16 cellular contexts compared by ENCODE assay signal in genomic region chr14:90402009-90402408, GRCh38. TPM values are rescaled to one million over a fixed set of nuclear protein-coding genes. Genes with fewer than 3 reads are reported as not detected.
DNase-seq lines count a peak whose midpoint lies in the region; ATAC-seq and TF ChIP-seq lines count a peak whose summit lies in the region.
"Had no signal": no experiment of that assay in that cellular context is flagged by ENCODE, and none has a peak within 500 bp of the region (broad histone marks: within the 10 kb centered on the region; RNA-seq: fewer than 3 reads in every experiment).

No MANE protein-coding gene starts in this region.

- H3K4me3 ChIP-seq in lower lobe of right lung: no peak overlapping the region
- H3K4me3 ChIP-seq: heart left ventricle had no signal

- no peak for DNase-seq in activated naive CD4-positive, alpha-beta T cell (lab: John Stamatoyannopoulos, UW)
- DNase-seq in activated CD8-positive, alpha-beta T cell treated with anti-CD3 and anti-CD28 coated beads for 36 hours: peak; percentile 51
- DNase-seq in lower lobe of right lung: no peak
- DNase-seq: GOT3; heart left ventricle; NCI-H1048; NCI-H226; nucleus accumbens; PC-3; stimulated activated CD4-positive, alpha-beta T cell treated with anti-CD3 and anti-CD28 coated beads, Interleukin-15, amount 100 ng/mL, for 24 hours had no signal

- peak overlapping the region; percentile 13 for H3K27ac ChIP-seq in lower lobe of right lung
- peak overlapping the region; percentile 19 for H3K27ac ChIP-seq in temporal lobe (ENCODE audit: low read depth, low read length)

- no peaks in the 10 kb centered on the region for H3K27me3 ChIP-seq in lower lobe of right lung (ENCODE audit: low read depth)
- H3K27me3 ChIP-seq: heart left ventricle had no signal

- no peak for TF ChIP-seq CTCF in activated CD8-positive, alpha-beta T cell treated with anti-CD3 and anti-CD28 coated beads for 36 hours (IDR thresholded peaks at IDR 0.05)
- no peak for TF ChIP-seq CTCF in lower lobe of right lung (IDR thresholded peaks at IDR 0.05)

- no peaks in the 10 kb centered on the region for H3K9me3 ChIP-seq in lower lobe of right lung
- H3K9me3 ChIP-seq: heart left ventricle had no signal

- peaks cover 72% of the 10 kb centered on the region for H3K4me1 Mint-ChIP-seq in activated naive CD4-positive, alpha-beta T cell treated with anti-CD3 and anti-CD28 coated beads, Interleukin-2, amount 50 U/mL, for 24 hours
- H3K4me1 Mint-ChIP-seq in activated CD8-positive, alpha-beta T cell treated with anti-CD3 and anti-CD28 coated beads for 36 hours (ENCODE audit: low read depth): peaks cover 71% of the 10 kb centered on the region

- intact Hi-C loops in activated CD8-positive, alpha-beta T cell treated with anti-CD3 and anti-CD28 coated beads for 36 hours (cut with micrococcal nuclease): loop anchor here (5.0 kb wide), 1 partner anchor 295 kb away; no protein-coding TSS in a partner anchor
- intact Hi-C loops in lower lobe of right lung (cut with DNase I): no loop called here

- no peak for ATAC-seq in activated CD8-positive, alpha-beta T cell treated with anti-CD3 and anti-CD28 coated beads for 36 hours
- ATAC-seq in lower lobe of right lung (no peak), HG02759 (IDR thresholded peaks at IDR 0.05; ENCODE audit: unreplicated experiment) (no peak), HG03571 (IDR thresholded peaks at IDR 0.05; ENCODE audit: unreplicated experiment) (no peak), HG03442 (IDR thresholded peaks at IDR 0.05; ENCODE audit: unreplicated experiment) (no peak)
- ATAC-seq: heart left ventricle, left lobe of liver, PC-3 had no signal

- no peaks in the 10 kb centered on the region for H3K9me3 Mint-ChIP-seq in activated naive CD4-positive, alpha-beta T cell treated with anti-CD3 and anti-CD28 coated beads, Interleukin-2, amount 50 U/mL, for 24 hours
- no peaks in the 10 kb centered on the region for H3K9me3 Mint-ChIP-seq in activated CD8-positive, alpha-beta T cell treated with anti-CD3 and anti-CD28 coated beads for 36 hours

- peaks cover 71% of the 10 kb centered on the region for H3K36me3 ChIP-seq in lower lobe of right lung

- peak overlapping the region; percentile 93 for H3K27ac Mint-ChIP-seq in activated naive CD4-positive, alpha-beta T cell treated with anti-CD3 and anti-CD28 coated beads, Interleukin-2, amount 50 U/mL, for 24 hours
- peak overlapping the region; percentile 99 for H3K27ac Mint-ChIP-seq in activated CD8-positive, alpha-beta T cell treated with anti-CD3 and anti-CD28 coated beads for 36 hours

- POLR2A ChIA-PET in activated CD8-positive, alpha-beta T cell treated with anti-CD3 and anti-CD28 coated beads for 36 hours (lab: Charles Lee): interaction anchor here (0.6 to 15.4 kb wide), 4 partner anchors 11 to 64 kb away, joined by 3 to 365 read pairs (median 5); no protein-coding TSS in a partner anchor

- H3K4me3 Mint-ChIP-seq in activated naive CD4-positive, alpha-beta T cell treated with anti-CD3 and anti-CD28 coated beads, Interleukin-2, amount 50 U/mL, for 24 hours: peak overlapping the region; percentile 63
- H3K4me3 Mint-ChIP-seq in activated CD8-positive, alpha-beta T cell treated with anti-CD3 and anti-CD28 coated beads for 36 hours: peak overlapping the region; percentile 20

- H3K4me1 ChIP-seq in lower lobe of right lung: peaks cover 53% of the 10 kb centered on the region

- H3K36me3 Mint-ChIP-seq in activated naive CD4-positive, alpha-beta T cell treated with anti-CD3 and anti-CD28 coated beads, Interleukin-2, amount 50 U/mL, for 24 hours: peaks cover 34% of the 10 kb centered on the region
- H3K36me3 Mint-ChIP-seq in activated CD8-positive, alpha-beta T cell treated with anti-CD3 and anti-CD28 coated beads for 36 hours (ENCODE audit: low read depth): peaks cover 76% of the 10 kb centered on the region

- no peaks in the 10 kb centered on the region for H3K27me3 Mint-ChIP-seq in activated naive CD4-positive, alpha-beta T cell treated with anti-CD3 and anti-CD28 coated beads, Interleukin-2, amount 50 U/mL, for 24 hours
- H3K27me3 Mint-ChIP-seq in activated CD8-positive, alpha-beta T cell treated with anti-CD3 and anti-CD28 coated beads for 36 hours: no peaks in the 10 kb centered on the region

- CTCF ChIA-PET in activated CD8-positive, alpha-beta T cell treated with anti-CD3 and anti-CD28 coated beads for 36 hours (lab: Charles Lee): interaction anchor here (0.8 to 5.5 kb wide), 4 partner anchors 11 to 357 kb away, joined by 3 to 48 read pairs (median 6); no protein-coding TSS in a partner anchor

RNA-seq across cellular contexts. Expression of gene CALM1, which starts 5.2 kb away (rescaled TPM):
- 100 to 1,000 TPM; 365 to 373 TPM for total RNA-seq in activated CD8-positive, alpha-beta T cell treated with anti-CD3 and anti-CD28 coated beads for 36 hours
- total RNA-seq in lower lobe of right lung: 518 TPM
- total RNA-seq in temporal lobe: 848 TPM
